Comparison of ENCODE assay signal across 1 cellular context in genomic region chr18:74476154-74476553, GRCh38.
TF ChIP-seq lines count a peak whose summit lies in the region.

No MANE protein-coding gene starts in this region.

TF ChIP-seq in GM23338, 12 proteins besides CTCF, POLR2A, EP300 and RAD21 (continued from another document):
- TF ChIP-seq ETS1 (IDR thresholded peaks at IDR 0.05) (no peak), ZNF462 (CRISPR knock-in tag; IDR thresholded peaks at IDR 0.05) (no peak), REST (IDR thresholded peaks at IDR 0.05; ENCODE audit: unreplicated experiment) (no peak)
TF ChIP-seq in GM23338: peak in this region for 0.
